Comparison of ENCODE assay signal across 13 cellular contexts in genomic region chr11:118715837-118716260, GRCh38. TPM values are rescaled to one million over a fixed set of nuclear protein-coding genes. Genes with fewer than 3 reads are reported as not detected.
DNase-seq lines count a peak whose midpoint lies in the region; ATAC-seq, FAIRE-seq and TF ChIP-seq lines count a peak whose summit lies in the region.
"Had no signal": no experiment of that assay in that cellular context is flagged by ENCODE, and none has a peak within 500 bp of the region (broad histone marks: within the 10 kb centered on the region; RNA-seq: fewer than 3 reads in every experiment).

No MANE protein-coding gene starts in this region.

- H4K5ac ChIP-seq in H1 (ENCODE audit: insufficient read length, low read depth, low read length): peak overlapping the region; percentile 58

- no peaks in the 10 kb centered on the region for H3K23me2 ChIP-seq in H1 (ENCODE audit: low read depth, low read length)

- peak overlapping the region in 2 of 4 experiments; percentile 61 to 62; a peak in 4 of 7 replicates for H3K9ac ChIP-seq in H1 (replicated peaks in 1 of 4; ENCODE audit: extremely low read depth in 1 of 4, low read depth in 3 of 4, low read length in 3 of 4)

- H2BK15ac ChIP-seq in H1 (ENCODE audit: low read length): no peak overlapping the region

- peaks cover 53% of the 10 kb centered on the region for H3K36me3 Mint-ChIP-seq in GM23338 (ENCODE audit: low read depth)

- H2BK5ac ChIP-seq in H1 (ENCODE audit: low read depth, low read length): peak overlapping the region; percentile 98

- intact Hi-C loops in ovary (cut with DNase I): no loop called here

- peak overlapping the region; percentile 52 for H3K4me3 Mint-ChIP-seq in GM23338

- peak; percentile 91 for DNase-seq in GM23338 (ENCODE audit: low spot score)
- peak; percentile 11 for DNase-seq in NCI-H2227 (lab: John Stamatoyannopoulos, UW; ENCODE audit: unreplicated experiment)
- peak; percentile 66 to 70 for DNase-seq in H1 (ENCODE audit: low read depth in 1 of 2, low spot score in 2 of 2)
- peak in 3 of 5 donors; percentile 27 to 42 (median 36) for DNase-seq in ovary
- DNase-seq: activated CD4-positive, CD25-positive, alpha-beta regulatory T cell; activated naive CD4-positive, alpha-beta T cell treated with anti-CD3 and anti-CD28 coated beads, Interleukin-2, amount 50 U/mL, for 16 hours; DMS79 had no signal

- H3K27ac Mint-ChIP-seq in GM23338: peak overlapping the region; percentile 100

- H3K36me3 ChIP-seq in GM23338 (ENCODE audit: insufficient read depth): no peaks in the 10 kb centered on the region
- H3K36me3 ChIP-seq in H1 (ENCODE audit: control insufficient read depth in 2 of 4, insufficient read depth in 4 of 4, low read length in 3 of 4): peaks cover 0 to 5% (median 0%) of the 10 kb centered on the region in 4 experiments; a peak in 1 of 8 replicates
- H3K36me3 ChIP-seq in ovary: no peaks in the 10 kb centered on the region

- TF ChIP-seq RAD21 in H1 (IDR thresholded peaks at IDR 0.05 in 1 of 2, conservative IDR thresholded peaks at IDR 0.05 in 1 of 2; ENCODE audit: low read depth in 2 of 2, low read length in 2 of 2): no peak

- peaks cover 58% of the 10 kb centered on the region for H3K4me1 Mint-ChIP-seq in GM23338

- peaks cover 18% of the 10 kb centered on the region for H3F3A ChIP-seq in GM23338 (replicated peaks; ENCODE audit: low read depth)

- TF ChIP-seq EP300 in H1 (IDR thresholded peaks at IDR 0.05; ENCODE audit: borderline replicate concordance in 1 of 2, low read depth in 2 of 2, low read length in 2 of 2) (peak in 1 of 2 experiments; percentile 44; a peak in 1 of 3 replicates), ovary (IDR thresholded peaks at IDR 0.05) (no peak)

- H2AK5ac ChIP-seq in H1 (ENCODE audit: low read depth, low read length): peak overlapping the region; percentile 55; the same call in 1 of the 2 replicates

- no peaks in the 10 kb centered on the region for H3K9me2 ChIP-seq in GM23338 (ENCODE audit: insufficient read depth)

- TF ChIP-seq POLR2A in H1 (IDR thresholded peaks at IDR 0.05; ENCODE audit: control extremely low read depth in 1 of 2, low read depth in 2 of 2, low read length in 2 of 2): peak in 1 of 2 experiments; percentile 63; a peak in 2 of 3 replicates
- TF ChIP-seq POLR2A in ovary (IDR thresholded peaks at IDR 0.05): no peak

- H4K20me1 ChIP-seq in GM23338 (replicated peaks; ENCODE audit: insufficient read depth): no peaks in the 10 kb centered on the region
- H4K20me1 ChIP-seq in H1 (replicated peaks in 1 of 2; ENCODE audit: control insufficient read depth in 1 of 2, insufficient read depth in 2 of 2, low read length in 2 of 2): no peaks in the 10 kb centered on the region

- H3K4me3 ChIP-seq in GM23338 (0 out of 2 replicates have a peak overlapping the region, but pooled peaks have one; percentile 1), H1 (ENCODE audit: extremely low read depth in 1 of 4, insufficient read depth in 2 of 4, low read depth in 3 of 4, low read length in 4 of 4) (peak overlapping the region in 1 of 4 experiments; percentile 27; a peak in 1 of 8 replicates), ovary (no peak overlapping the region)

- peak overlapping the region; percentile 55 for H3K4me2 ChIP-seq in GM23338
- H3K4me2 ChIP-seq in H1 (ENCODE audit: insufficient read depth in 1 of 2, low read depth in 2 of 2, low read length in 2 of 2): peak overlapping the region; percentile 32; a peak in 3 of 4 replicates

- 0% methylated on average over 4 of the region's 4 CpGs; no CpG with 5 or more reads in 1 of the 2 experiments for WGBS in H1 (ENCODE audit: extremely low coverage in 1 of 2, insufficient coverage in 1 of 2, insufficient read length in 1 of 2, insufficient replicate concordance in 2 of 2, low coverage in 1 of 2, low lambda C conversion rate in 2 of 2, missing lambda C conversion rate in 1 of 2), 2 experiments
- 8 to 19% (median 8%) methylated on average over 4 of the region's 4 CpGs for WGBS in ovary, 3 donors

- H3K14ac ChIP-seq in H1 (ENCODE audit: insufficient read length): peak overlapping the region; percentile 1

- ATAC-seq in GM23338 (peak; percentile 89), HG03565 (IDR thresholded peaks at IDR 0.05; ENCODE audit: unreplicated experiment) (no peak), HG02970 (IDR thresholded peaks at IDR 0.05; ENCODE audit: low FRiP score, unreplicated experiment) (no peak), GM19452 (IDR thresholded peaks at IDR 0.05; ENCODE audit: unreplicated experiment) (no peak)

- peak overlapping the region; percentile 49 for H3K4ac ChIP-seq in H1 (replicated peaks; ENCODE audit: insufficient read length, low read depth, low read length)

- H2AFZ ChIP-seq in GM23338 (no peak overlapping the region), H1 (ENCODE audit: low read length) (no peak overlapping the region)

- H3K79me2 ChIP-seq in GM23338 (replicated peaks; ENCODE audit: insufficient read depth) (peaks cover 31% of the 10 kb centered on the region), H1 (ENCODE audit: control insufficient read depth in 1 of 2, insufficient read depth in 2 of 2, low read length in 2 of 2) (peaks cover 0 to 20% of the 10 kb centered on the region in 2 experiments; a peak in 2 of 4 replicates)

- no peaks in the 10 kb centered on the region for H3K79me1 ChIP-seq in H1 (ENCODE audit: low read depth, low read length)

- H3K27me3 Mint-ChIP-seq in GM23338 (ENCODE audit: insufficient read depth, low read depth, poor library complexity): peaks cover 20% of the 10 kb centered on the region

- H3K9me3 Mint-ChIP-seq in GM23338: no peaks in the 10 kb centered on the region; the same call in 2 of the 3 replicates

- no peak overlapping the region for H4K8ac ChIP-seq in H1 (ENCODE audit: extremely low read depth, insufficient read depth, low read length)

- H3K18ac ChIP-seq in H1 (ENCODE audit: extremely low read depth, low read length): peak overlapping the region; percentile 100; the same call in 1 of the 2 replicates

- peak overlapping the region; percentile 95 for H2BK120ac ChIP-seq in H1 (replicated peaks; ENCODE audit: low read depth, low read length)

- H3K4me1 ChIP-seq in GM23338 (ENCODE audit: insufficient read depth) (peaks cover 48% of the 10 kb centered on the region), H1 (replicated peaks in 1 of 4; ENCODE audit: control insufficient read depth in 3 of 4, insufficient read depth in 4 of 4, low read length in 3 of 4) (peaks cover 4 to 15% (median 8%) of the 10 kb centered on the region in 4 experiments), ovary (ENCODE audit: insufficient read depth) (peaks cover 3% of the 10 kb centered on the region)

- no peak for FAIRE-seq in H1 (lab: Jason Lieb, UNC)

- H2BK12ac ChIP-seq in H1 (ENCODE audit: low read depth, low read length): peak overlapping the region; percentile 98; the same call in 1 of the 2 replicates

- no peaks in the 10 kb centered on the region for H3K27me3 ChIP-seq in GM23338 (ENCODE audit: insufficient read depth)
- H3K27me3 ChIP-seq in H1 (replicated peaks in 1 of 4; ENCODE audit: control insufficient read depth in 3 of 4, extremely low read depth in 1 of 4, insufficient read depth in 3 of 4, low read length in 3 of 4): no peaks in the 10 kb centered on the region
- no peaks in the 10 kb centered on the region for H3K27me3 ChIP-seq in ovary

- H2BK20ac ChIP-seq in H1 (ENCODE audit: low read length): 0 out of 2 replicates have a peak overlapping the region, but pooled peaks have one; percentile 100

- peak overlapping the region; percentile 84 for H3K56ac ChIP-seq in H1 (replicated peaks; ENCODE audit: insufficient read length, low read depth, low read length)

- peak overlapping the region; percentile 98 for H3K27ac ChIP-seq in GM23338 (ENCODE audit: low read depth)
- peak overlapping the region; percentile 95 for H3K27ac ChIP-seq in H1 (ENCODE audit: low read depth, low read length)
- H3K27ac ChIP-seq in ovary: peak overlapping the region in 1 of 2 donors; percentile 56
- H3K27ac ChIP-seq: epithelial cell of prostate had no signal

- POLR2A ChIA-PET in H1 (lab: Charles Lee; ENCODE audit: partially characterized antibody): interaction anchor here (0.6 to 4.1 kb wide), 18 partner anchors 10 to 179 kb away, joined by 3 to 46 read pairs (median 6); partner anchors contain the start of gene DDX6

- CTCF ChIA-PET in H1 (lab: Charles Lee; ENCODE audit: partially characterized antibody): interaction anchor here (1.1 to 1.9 kb wide), 6 partner anchors 19 to 241 kb away, joined by 3 to 9 read pairs (median 4); no protein-coding TSS in a partner anchor

- no peaks in the 10 kb centered on the region for H3K9me3 ChIP-seq in H1 (ENCODE audit: insufficient read depth in 2 of 2, low read depth in 1 of 2, low read length in 1 of 2)
- no peaks in the 10 kb centered on the region for H3K9me3 ChIP-seq in ovary

- TF ChIP-seq CTCF in GM23338 (conservative IDR thresholded peaks at IDR 0.05; ENCODE audit: low read depth in 2 of 2): no peak
- no peak for TF ChIP-seq CTCF in H1 (IDR thresholded peaks at IDR 0.05; ENCODE audit: control extremely low read depth in 1 of 3, insufficient read depth in 1 of 3, low read depth in 1 of 3, low read length in 3 of 3)
- TF ChIP-seq CTCF in ovary (IDR thresholded peaks at IDR 0.05): no peak

- no peak overlapping the region for H3K23ac ChIP-seq in H1 (ENCODE audit: insufficient read length)

- peak overlapping the region; percentile 94 for H4K91ac ChIP-seq in H1 (replicated peaks; ENCODE audit: insufficient read length, low read length)

TF ChIP-seq in GM23338, 12 proteins besides CTCF, POLR2A, EP300 and RAD21 (continues in another document):
- no peak for TF ChIP-seq EZH2 (IDR thresholded peaks at IDR 0.05; ENCODE audit: low read depth, unreplicated experiment)
- no peak for TF ChIP-seq EZH2phosphoT487 (IDR thresholded peaks at IDR 0.05; ENCODE audit: unreplicated experiment)

TF ChIP-seq in H1, 55 proteins besides CTCF, POLR2A, EP300 and RAD21 (continues in another document):
- TF ChIP-seq MAFK (IDR thresholded peaks at IDR 0.05; ENCODE audit: low read depth, low read length): peak; percentile 74
- peak; percentile 88 for TF ChIP-seq NANOG (IDR thresholded peaks at IDR 0.05; ENCODE audit: insufficient read depth, low read depth, low read length, poor library complexity, severe bottlenecking)
- TF ChIP-seq GABPA (IDR thresholded peaks at IDR 0.05; ENCODE audit: borderline replicate concordance, insufficient read depth, low read length): no peak

RNA-seq across cellular contexts. Expression of gene TREH, which starts 36.4 kb away (rescaled TPM):
- total RNA-seq in GM23338 (2014; rRNA removed; shearing (Covaris generic)): not detected in 2 replicates
- polyA plus RNA-seq in GM23338 (2016; fragmentation: Nextera tagmentation; extraction: Ambion mirVana): 0.24 and 0.36 TPM in 2 replicates
- total RNA-seq in H1 (2021; fragmentation: NEBNext Ultra II Directional; extraction: Animal tissue kit (Norgen Biotek cat#: 25700)): not detected in 2 replicates
- 0.03 TPM in 1 of 2 replicates, not detected in the other for polyA plus RNA-seq in H1 (2011; rRNA removed)
- not detected for polyA plus RNA-seq in H1 (2011; cell fraction: cytosol; rRNA removed)
- 0.20 TPM for polyA plus RNA-seq in H1 (2011; cell fraction: nucleus; rRNA removed)
- 0.16 to 0.46 TPM (median 0.27 TPM) in 4 replicates for polyA plus RNA-seq in H1 (2012, experiment 1 of 2)
- 0.45 TPM for polyA plus RNA-seq in H1 (2012, experiment 2 of 2)
- polyA plus RNA-seq in H1 (2013, experiment 1 of 2): not detected
- not detected for polyA plus RNA-seq in H1 (2013, experiment 2 of 2)
- not detected in 2 replicates for polyA minus RNA-seq in H1 (2011; rRNA and poly(A)+ RNA removed)
- polyA minus RNA-seq in H1 (2011; cell fraction: cytosol; rRNA and poly(A)+ RNA removed): not detected
- not detected for polyA minus RNA-seq in H1 (2011; cell fraction: nucleus; rRNA and poly(A)+ RNA removed)
- under 1 TPM in 1 of 7 donors, not detected in 6; 0.10 TPM for total RNA-seq in ovary
- polyA plus RNA-seq in ovary: under 1 TPM in 1 of 2 donors, not detected in 1; 0.48 TPM
- total RNA-seq: HT1080, lower leg skin had no signal

Comparison
In these comparisons a context has a peak if more than half of its experiments do, and no peak if none do; other contexts are left out.
1. DNase-seq: peak in every context shown above with its lines; median percentile 91 in GM23338; 68 in H1; 36 in ovary; 11 in NCI-H2227.